In the genomic region with DNA sequence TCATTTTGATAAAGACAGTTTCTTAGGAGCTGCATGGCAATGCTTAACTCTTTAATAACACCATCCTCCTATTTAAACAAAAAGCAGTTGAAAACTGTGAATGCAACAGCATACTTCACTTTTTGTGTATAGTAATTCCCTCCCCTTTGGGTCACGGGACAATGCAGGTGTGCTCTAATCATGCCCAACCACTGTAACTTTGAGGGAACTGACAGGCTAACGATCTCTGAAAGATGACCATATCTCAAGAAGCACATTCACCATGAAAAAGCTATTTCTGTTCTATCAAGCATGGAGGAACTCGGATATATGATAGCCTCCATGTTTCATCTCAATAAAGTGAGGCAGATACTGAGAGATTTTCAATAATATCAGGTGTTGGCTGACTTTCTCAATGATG, we compare ENCODE assay signal across 12 cellular contexts.
DNase-seq lines count a peak whose midpoint lies in the region; ATAC-seq, FAIRE-seq and TF ChIP-seq lines count a peak whose summit lies in the region.
"Had no signal": no experiment of that assay in that cellular context is flagged by ENCODE, and none has a peak within 500 bp of the region (broad histone marks: within the 10 kb centered on the region; RNA-seq: fewer than 3 reads in every experiment).

No MANE protein-coding gene starts in this region.

- peaks cover 22% of the 10 kb centered on the region for H3K79me2 ChIP-seq in OCI-LY3 (ENCODE audit: low read length)

- no peaks in the 10 kb centered on the region for H3K9me3 ChIP-seq in OCI-LY3 (ENCODE audit: insufficient read depth, low read length)

- FAIRE-seq in RCC 7860 (lab: Jason Lieb, UNC) = no peak

- no peaks in the 10 kb centered on the region for H3K27me3 ChIP-seq in OCI-LY3 (ENCODE audit: low read depth, low read length)

- H3K9ac ChIP-seq in OCI-LY3 (ENCODE audit: low read length) = peak overlapping the region; percentile 45

- peaks cover 63% of the 10 kb centered on the region for H3K36me3 ChIP-seq in OCI-LY3 (replicated peaks; ENCODE audit: low read depth, low read length)

- peak overlapping the region; percentile 62 for H3K4me2 ChIP-seq in OCI-LY3 (ENCODE audit: low read length)

- H3K4me3 ChIP-seq in OCI-LY3 (ENCODE audit: low read length) = peak overlapping the region; percentile 22

- no peaks in the 10 kb centered on the region for H4K20me1 ChIP-seq in OCI-LY3 (ENCODE audit: insufficient read depth, low read length)

- DNase-seq in SHP77 treated with DMSO at 0.1 percent for 48 hours (lab: John Stamatoyannopoulos, UW) (no peak), epidermal melanocyte (ENCODE audit: insufficient read length, low spot score) (no peak), RCC 7860 (ENCODE audit: low spot score) (no peak), Kasumi-1 (lab: John Stamatoyannopoulos, UW) (no peak)
- DNase-seq: CD4-positive, alpha-beta T cell; left ventricle myocardium superior; MV-4-11; NCI-H774 had no signal

- peaks cover 65% of the 10 kb centered on the region for H3K4me1 ChIP-seq in OCI-LY3 (ENCODE audit: low read length)

- H3K27ac ChIP-seq in OCI-LY3 (ENCODE audit: low read length) = peak overlapping the region; percentile 88

- TF ChIP-seq CTCF in OCI-LY3 (IDR thresholded peaks at IDR 0.05; ENCODE audit: low read depth, low read length) = no peak

- ATAC-seq in GM18909 (IDR thresholded peaks at IDR 0.05; ENCODE audit: poor library complexity, unreplicated experiment) (peak; percentile 85), GM21619 (IDR thresholded peaks at IDR 0.05; ENCODE audit: unreplicated experiment) (peak; percentile 73), HG03060 (IDR thresholded peaks at IDR 0.05; ENCODE audit: low read depth, unreplicated experiment) (peak; percentile 53)
- ATAC-seq: left ventricle myocardium superior had no signal

- 0 out of 2 replicates have a peak overlapping the region, but pooled peaks have one; percentile 1 for H2AFZ ChIP-seq in OCI-LY3 (ENCODE audit: low read depth, low read length)
